In the genomic region with DNA sequence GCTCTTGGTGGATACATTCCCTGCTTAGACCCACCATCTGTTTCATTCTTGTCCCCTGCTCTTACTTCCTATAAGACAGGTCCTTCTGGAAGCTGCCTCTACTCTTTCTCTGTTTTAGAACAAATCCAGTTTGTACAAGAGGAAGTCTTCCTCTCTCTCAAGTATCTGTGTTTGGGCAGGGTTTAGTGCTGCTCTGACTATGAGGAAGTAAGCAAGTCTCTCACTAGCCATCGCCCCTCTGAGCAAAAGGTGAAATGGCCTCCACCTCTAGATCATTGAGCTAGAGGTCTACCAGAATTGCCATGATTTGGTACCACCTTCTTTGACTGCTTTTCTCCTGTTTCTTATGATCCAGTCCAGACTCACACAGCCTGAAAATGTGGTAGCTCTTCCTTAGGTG, we compare ENCODE assay signal across 1 cellular context.
TF ChIP-seq lines count a peak whose summit lies in the region.

No MANE protein-coding gene starts in this region.

TF ChIP-seq in GM12878, 131 proteins besides CTCF, POLR2A, EP300 and RAD21:
- TF ChIP-seq, protein P1, sequence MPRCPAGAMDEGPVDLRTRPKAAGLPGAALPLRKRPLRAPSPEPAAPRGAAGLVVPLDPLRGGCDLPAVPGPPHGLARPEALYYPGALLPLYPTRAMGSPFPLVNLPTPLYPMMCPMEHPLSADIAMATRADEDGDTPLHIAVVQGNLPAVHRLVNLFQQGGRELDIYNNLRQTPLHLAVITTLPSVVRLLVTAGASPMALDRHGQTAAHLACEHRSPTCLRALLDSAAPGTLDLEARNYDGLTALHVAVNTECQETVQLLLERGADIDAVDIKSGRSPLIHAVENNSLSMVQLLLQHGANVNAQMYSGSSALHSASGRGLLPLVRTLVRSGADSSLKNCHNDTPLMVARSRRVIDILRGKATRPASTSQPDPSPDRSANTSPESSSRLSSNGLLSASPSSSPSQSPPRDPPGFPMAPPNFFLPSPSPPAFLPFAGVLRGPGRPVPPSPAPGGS (IDR thresholded peaks at IDR 0.05; ENCODE audit: borderline replicate concordance, insufficient read depth, low read depth, low read length, poor library complexity, severe bottlenecking) = no peak
- TF ChIP-seq PAX8 (IDR thresholded peaks at IDR 0.05) (no peak), GATAD2B (conservative IDR thresholded peaks at IDR 0.05; ENCODE audit: low read depth) (no peak), CBX3 (IDR thresholded peaks at IDR 0.05; ENCODE audit: borderline replicate concordance, low read depth) (no peak), TCF7 (IDR thresholded peaks at IDR 0.05; ENCODE audit: borderline replicate concordance) (no peak), SMAD1 (IDR thresholded peaks at IDR 0.05; ENCODE audit: low read depth, partially characterized antibody) (no peak), ZSCAN29 (IDR thresholded peaks at IDR 0.05) (no peak), SIX5 (IDR thresholded peaks at IDR 0.05; ENCODE audit: low read depth, low read length, severe bottlenecking) (no peak), ZNF384 (IDR thresholded peaks at IDR 0.05; ENCODE audit: borderline replicate concordance, low read depth, low read length) (no peak), CHD4 (IDR thresholded peaks at IDR 0.05) (no peak), TARDBP (IDR thresholded peaks at IDR 0.05; ENCODE audit: borderline replicate concordance) (no peak), NFXL1 (IDR thresholded peaks at IDR 0.05; ENCODE audit: borderline replicate concordance) (no peak), TBL1XR1 (IDR thresholded peaks at IDR 0.05; ENCODE audit: low read depth, low read length) (no peak), E4F1 (IDR thresholded peaks at IDR 0.05; ENCODE audit: borderline replicate concordance, partially characterized antibody) (no peak), MXI1 (IDR thresholded peaks at IDR 0.05; ENCODE audit: low read depth, low read length) (no peak), BRCA1 (IDR thresholded peaks at IDR 0.05; ENCODE audit: low read depth, low read length) (no peak), CREM (IDR thresholded peaks at IDR 0.05; ENCODE audit: low read depth) (no peak), EED (IDR thresholded peaks at IDR 0.05; ENCODE audit: low read depth) (no peak), CEBPB (IDR thresholded peaks at IDR 0.05; ENCODE audit: borderline replicate concordance in 1 of 2, low read depth in 2 of 2, low read length in 2 of 2) (no peak)
- TF ChIP-seq, protein P2, sequence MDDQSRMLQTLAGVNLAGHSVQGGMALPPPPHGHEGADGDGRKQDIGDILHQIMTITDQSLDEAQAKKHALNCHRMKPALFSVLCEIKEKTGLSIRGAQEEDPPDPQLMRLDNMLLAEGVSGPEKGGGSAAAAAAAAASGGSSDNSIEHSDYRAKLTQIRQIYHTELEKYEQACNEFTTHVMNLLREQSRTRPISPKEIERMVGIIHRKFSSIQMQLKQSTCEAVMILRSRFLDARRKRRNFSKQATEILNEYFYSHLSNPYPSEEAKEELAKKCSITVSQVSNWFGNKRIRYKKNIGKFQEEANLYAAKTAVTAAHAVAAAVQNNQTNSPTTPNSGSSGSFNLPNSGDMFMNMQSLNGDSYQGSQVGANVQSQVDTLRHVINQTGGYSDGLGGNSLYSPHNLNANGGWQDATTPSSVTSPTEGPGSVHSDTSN (IDR thresholded peaks at IDR 0.05; ENCODE audit: insufficient replicate concordance, low read depth, low read length) = no peak
TF ChIP-seq in GM12878: peak in this region for 0.
